Comparison of ENCODE assay signal across 13 cellular contexts in genomic region chr11:3003396-3004231, GRCh38. TPM values are rescaled to one million over a fixed set of nuclear protein-coding genes. Genes with fewer than 3 reads are reported as not detected.
DNase-seq lines count a peak whose midpoint lies in the region; ATAC-seq and TF ChIP-seq lines count a peak whose summit lies in the region.
"Had no signal": no experiment of that assay in that cellular context is flagged by ENCODE, and none has a peak within 500 bp of the region (broad histone marks: within the 10 kb centered on the region; RNA-seq: fewer than 3 reads in every experiment).

No MANE protein-coding gene starts in this region.

- H3K27ac ChIP-seq in PC-3 (ENCODE audit: low read length) = no peak overlapping the region
- H3K27ac ChIP-seq in left lung = no peak overlapping the region
- peak overlapping the region; percentile 69 for H3K27ac ChIP-seq in suprapubic skin
- H3K27ac ChIP-seq: parathyroid adenoma had no signal

- H2AFZ ChIP-seq in PC-3 (ENCODE audit: low read length) = no peak overlapping the region
- H2AFZ ChIP-seq: parathyroid adenoma had no signal

- no peak overlapping the region for H3K4me2 ChIP-seq in PC-3 (ENCODE audit: low read length)

- CTCF ChIA-PET in PC-3 (lab: Charles Lee) = interaction anchor here (0.9 kb wide), 1 partner anchor 88 kb away, joined by 3 read pairs; no protein-coding TSS in a partner anchor
- CTCF ChIA-PET in MCF 10A (lab: Yijun Ruan, JAX) = interaction anchor here (0.5 to 1.8 kb wide), 13 partner anchors 9 to 88 kb away, joined by 3 to 9 read pairs (median 3); no protein-coding TSS in a partner anchor

- H3K9me3 ChIP-seq in PC-3 (ENCODE audit: low read length) = no peaks in the 10 kb centered on the region
- no peaks in the 10 kb centered on the region for H3K9me3 ChIP-seq in left lung
- no peaks in the 10 kb centered on the region for H3K9me3 ChIP-seq in suprapubic skin

- POLR2A ChIA-PET in PC-3 (lab: Charles Lee; ENCODE audit: unreplicated experiment) = no interaction called here
- POLR2A ChIA-PET in MCF 10A (lab: Yijun Ruan, JAX) = interaction anchor here (0.5 to 8.7 kb wide), 9 partner anchors 8 to 463 kb away, joined by 3 to 161 read pairs (median 4); partner anchors contain the start of gene NAP1L4

- BruUV-seq in PC-3 (replicated peaks; lab: Mats Ljungman, UMichigan) (no TSS peak), MCF 10A (replicated peaks; lab: Mats Ljungman, UMichigan) (no TSS peak)

- no peak for TF ChIP-seq POLR2A in suprapubic skin (IDR thresholded peaks at IDR 0.05)

- no peaks in the 10 kb centered on the region for H3K9me3 Mint-ChIP-seq in MCF 10A (ENCODE audit: unreplicated experiment)
- H3K9me3 Mint-ChIP-seq: activated CD4-positive, alpha-beta memory T cell treated with anti-CD3 and anti-CD28 coated beads for 36 hours; activated T-helper 2 cell treated with anti-CD3 and anti-CD28 coated beads, Interferon-gamma antibody, Interleukin-2, Interleukin-4, amounts not matched to agents 10 μg/mL and 5 μg/mL and 100 μg/mL, durations not matched to agents 14 hours and 24 hours and 36 hours had no signal

- no peaks in the 10 kb centered on the region for H3K9me2 ChIP-seq in PC-3 (replicated peaks; ENCODE audit: low read length)

- H4K20me1 ChIP-seq in PC-3 (ENCODE audit: low read length) = no peaks in the 10 kb centered on the region

- DNase-seq in PC-3 (peak; percentile 64), MCF 10A (ENCODE audit: unreplicated experiment) (peak; percentile 51), left lung (peak in 1 of 2 donors; percentile 30), suprapubic skin (ENCODE audit: low spot score in 2 of 2) (peak; percentile 38 to 50), RKO (ENCODE audit: low spot score) (no peak)
- no peak for DNase-seq in stimulated activated CD4-positive, alpha-beta T cell treated with anti-CD3 and anti-CD28 coated beads, Interleukin-12 subunit alpha, Interleukin-12 subunit beta, amount 100 ng/mL, for 4 hours
- DNase-seq: activated CD4-positive, alpha-beta memory T cell treated with anti-CD3 and anti-CD28 coated beads for 36 hours; NCI-H1930; NCI-H524 had no signal

- TF ChIP-seq EP300 in suprapubic skin (IDR thresholded peaks at IDR 0.05) = no peak

- H3K27me3 Mint-ChIP-seq in MCF 10A (ENCODE audit: insufficient read depth, unreplicated experiment) = no peaks in the 10 kb centered on the region
- H3K27me3 Mint-ChIP-seq: activated CD4-positive, alpha-beta memory T cell treated with anti-CD3 and anti-CD28 coated beads for 36 hours had no signal

- H3K4me1 ChIP-seq in PC-3 (ENCODE audit: insufficient read depth, low read length) (peaks cover 3% of the 10 kb centered on the region; the same call in 1 of the 2 replicates), left lung (peaks cover 0 to 10% of the 10 kb centered on the region in 2 donors), suprapubic skin (peaks cover 47% of the 10 kb centered on the region)

- peak overlapping the region; percentile 46 for H3K27ac Mint-ChIP-seq in MCF 10A (ENCODE audit: low read depth, unreplicated experiment)
- H3K27ac Mint-ChIP-seq: activated CD4-positive, alpha-beta memory T cell treated with anti-CD3 and anti-CD28 coated beads for 36 hours; activated T-helper 2 cell treated with anti-CD3 and anti-CD28 coated beads, Interferon-gamma antibody, Interleukin-2, Interleukin-4, amounts not matched to agents 10 μg/mL and 5 μg/mL and 100 μg/mL, durations not matched to agents 14 hours and 24 hours and 36 hours had no signal

- no peak overlapping the region for H3K9ac ChIP-seq in PC-3 (ENCODE audit: low read length)
- H3K9ac ChIP-seq: parathyroid adenoma had no signal

- TF ChIP-seq CTCF in PC-3 (conservative IDR thresholded peaks at IDR 0.05; ENCODE audit: low read depth, low read length) (no peak), MCF 10A (IDR thresholded peaks at IDR 0.05; ENCODE audit: unreplicated experiment) (no peak), left lung (IDR thresholded peaks at IDR 0.05) (no peak), suprapubic skin (IDR thresholded peaks at IDR 0.05) (no peak)

- intact Hi-C loops in PC-3 (cut with micrococcal nuclease) = no loop called here
- intact Hi-C loops in MCF 10A (cut with micrococcal nuclease) = no loop called here
- intact Hi-C loops in left lung (cut with DNase I) = no loop called here

- H3K79me2 ChIP-seq in PC-3 (ENCODE audit: low read length) = no peaks in the 10 kb centered on the region
- H3K79me2 ChIP-seq: parathyroid adenoma had no signal

- H3F3A ChIP-seq in PC-3 (ENCODE audit: low read length, unreplicated experiment) = no peaks in the 10 kb centered on the region

- H3K27me3 ChIP-seq in PC-3 (ENCODE audit: low read length) (no peaks in the 10 kb centered on the region), left lung (no peaks in the 10 kb centered on the region), suprapubic skin (no peaks in the 10 kb centered on the region)

- H3K4me1 Mint-ChIP-seq in MCF 10A (ENCODE audit: insufficient read depth, unreplicated experiment) = peaks cover 42% of the 10 kb centered on the region

- 68% methylated on average over 10 of the region's 12 CpGs for WGBS in suprapubic skin

- peak overlapping the region; percentile 29 for H3K4me3 Mint-ChIP-seq in MCF 10A (ENCODE audit: unreplicated experiment)
- H3K4me3 Mint-ChIP-seq: activated CD4-positive, alpha-beta memory T cell treated with anti-CD3 and anti-CD28 coated beads for 36 hours had no signal

- peak; percentile 95 for ATAC-seq in PC-3
- peak; percentile 2 for ATAC-seq in left lung
- ATAC-seq in HG02973 (IDR thresholded peaks at IDR 0.05; ENCODE audit: unreplicated experiment) = no peak
- ATAC-seq: left lobe of liver had no signal

- no peak overlapping the region for H3K4me3 ChIP-seq in PC-3 (ENCODE audit: low read length)
- no peak overlapping the region for H3K4me3 ChIP-seq in left lung
- H3K4me3 ChIP-seq in suprapubic skin = no peak overlapping the region

- H3K36me3 Mint-ChIP-seq in MCF 10A (ENCODE audit: insufficient read depth, unreplicated experiment) = peaks cover 64% of the 10 kb centered on the region

- peaks cover 7% of the 10 kb centered on the region for H3K36me3 ChIP-seq in PC-3 (ENCODE audit: low read depth, low read length)
- H3K36me3 ChIP-seq in left lung = peaks cover 0 to 93% of the 10 kb centered on the region in 2 donors
- H3K36me3 ChIP-seq in suprapubic skin = peaks cover 78% of the 10 kb centered on the region

RNA-seq across cellular contexts. Expression of gene NAP1L4, which starts 11.5 kb away (rescaled TPM):
- total RNA-seq in PC-3 (2014; rRNA removed) (115 and 160 TPM in 2 replicates), MCF 10A (2022) (103 TPM in 2 replicates), left lung (100 to 1,000 TPM; 101 to 122 TPM), suprapubic skin (100 to 1,000 TPM in 2 of 4 donors, 10 to 100 TPM in 2; 70.7 to 150 (median 97.5) TPM)

RNA-seq across cellular contexts. Expression of gene CARS1, which starts 53.6 kb away (rescaled TPM):
- total RNA-seq in PC-3 (2014; rRNA removed) (39.7 and 43.7 TPM in 2 replicates), MCF 10A (2022) (144 and 150 TPM in 2 replicates), left lung (10 to 100 TPM; 39.3 to 49.9 TPM), suprapubic skin (10 to 100 TPM; 38.1 to 66.5 (median 40.9) TPM)

Comparison
In these comparisons a context has a peak if more than half of its experiments do, and no peak if none do; other contexts are left out.
1. DNase-seq: peak in PC-3 (single experiment), MCF 10A (single experiment) and suprapubic skin (2 of 2); none in stimulated activated CD4-positive, alpha-beta T cell treated with anti-CD3 and anti-CD28 coated beads, Interleukin-12 subunit alpha, Interleukin-12 subunit beta, amount 100 ng/mL, for 4 hours (single experiment) and RKO (single experiment).